8 cellular contexts compared by ENCODE assay signal in genomic region chr13:67048084-67048792, GRCh38.
DNase-seq lines count a peak whose midpoint lies in the region; ATAC-seq and TF ChIP-seq lines count a peak whose summit lies in the region.

No MANE protein-coding gene starts in this region.

- no peaks in the 10 kb centered on the region for H3K9me3 ChIP-seq in KOPT-K1 (ENCODE audit: insufficient read depth, low read length, poor library complexity, severe bottlenecking)

- H3K9me3 Mint-ChIP-seq in natural killer cell treated with Interleukin-12 subunit alpha and Interleukin-12 subunit beta and Interleukin-15 and Interleukin-18, amount 100 ng/mL, for 72 hours: peaks cover 12% of the 10 kb centered on the region

- H3K4me3 Mint-ChIP-seq in natural killer cell treated with Interleukin-12 subunit alpha and Interleukin-12 subunit beta and Interleukin-15 and Interleukin-18, amount 100 ng/mL, for 72 hours: no peak overlapping the region

- no peak overlapping the region for H3K4me3 ChIP-seq in foreskin fibroblast (ENCODE audit: low read depth in 1 of 2, low read length in 2 of 2)

- no peak overlapping the region for H3K27ac Mint-ChIP-seq in natural killer cell treated with Interleukin-12 subunit alpha and Interleukin-12 subunit beta and Interleukin-15 and Interleukin-18, amount 100 ng/mL, for 72 hours

- H3K27ac ChIP-seq in KOPT-K1 (ENCODE audit: low read depth, low read length, poor library complexity, severe bottlenecking): peak overlapping the region; percentile 40

- no peaks in the 10 kb centered on the region for H3K27me3 Mint-ChIP-seq in natural killer cell treated with Interleukin-12 subunit alpha and Interleukin-12 subunit beta and Interleukin-15 and Interleukin-18, amount 100 ng/mL, for 72 hours

- no peak for TF ChIP-seq CTCF in foreskin fibroblast (IDR thresholded peaks at IDR 0.05; ENCODE audit: low read depth, low read length)

- no peaks in the 10 kb centered on the region for H3K36me3 Mint-ChIP-seq in natural killer cell treated with Interleukin-12 subunit alpha and Interleukin-12 subunit beta and Interleukin-15 and Interleukin-18, amount 100 ng/mL, for 72 hours

- H3K4me1 Mint-ChIP-seq in natural killer cell treated with Interleukin-12 subunit alpha and Interleukin-12 subunit beta and Interleukin-15 and Interleukin-18, amount 100 ng/mL, for 72 hours (ENCODE audit: low read depth in 2 of 2): no peaks in the 10 kb centered on the region

- H3K36me3 ChIP-seq in KOPT-K1 (ENCODE audit: insufficient read depth, low read length): no peaks in the 10 kb centered on the region

- peak; percentile 89 for ATAC-seq in GM21576 (IDR thresholded peaks at IDR 0.05; ENCODE audit: unreplicated experiment)
- ATAC-seq in natural killer cell treated with Interleukin-12 subunit alpha and Interleukin-12 subunit beta and Interleukin-15 and Interleukin-18, amount 100 ng/mL, for 72 hours: no peak

- peak; percentile 16 for DNase-seq in DMS53 (lab: John Stamatoyannopoulos, UW)
- peak; percentile 67 to 72 for DNase-seq in foreskin fibroblast
- no peak for DNase-seq in effector CD4-positive, alpha-beta T cell
- DNase-seq in natural killer cell treated with Interleukin-12 subunit alpha and Interleukin-12 subunit beta and Interleukin-15 and Interleukin-18, amount 100 ng/mL, for 72 hours (ENCODE audit: low spot score): no peak
- DNase-seq in amniotic stem cell (lab: John Stamatoyannopoulos, UW): no peak
- no peak for DNase-seq in inferior parietal cortex (ENCODE audit: extremely low spot score)

Comparison
In these comparisons a context has a peak if more than half of its experiments do, and no peak if none do; other contexts are left out.
1. DNase-seq: peak in DMS53 (single experiment) and foreskin fibroblast (2 of 2); none in effector CD4-positive, alpha-beta T cell (single experiment), natural killer cell treated with Interleukin-12 subunit alpha and Interleukin-12 subunit beta and Interleukin-15 and Interleukin-18, amount 100 ng/mL, for 72 hours (single experiment), amniotic stem cell (single experiment) and inferior parietal cortex (single experiment).